8 cellular contexts compared by ENCODE assay signal in the genomic region with DNA sequence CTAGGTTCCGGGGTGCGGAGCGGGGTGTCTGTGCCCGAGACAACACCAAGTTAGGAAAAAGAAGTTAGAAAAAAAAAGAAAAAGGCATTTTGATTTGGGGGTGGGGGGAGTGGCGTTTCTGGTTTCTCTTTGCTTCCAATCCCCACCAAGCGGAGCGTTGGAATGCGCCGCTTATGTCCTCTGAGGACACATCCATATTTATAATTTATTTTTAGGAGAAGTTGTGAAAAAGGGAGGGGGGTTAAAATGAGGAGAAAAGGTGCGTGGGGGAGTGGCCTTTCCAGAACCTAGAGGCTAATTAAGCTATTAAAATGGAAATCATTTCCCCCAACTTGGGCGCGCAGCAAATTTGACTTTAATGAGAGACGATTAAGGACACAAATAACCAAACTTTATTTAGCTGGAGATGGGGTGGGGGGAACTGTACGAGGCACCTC.
A peak's percentile ranks its signal among the peaks of the same experiment; 100 is the strongest.
DNase-seq lines count a peak whose midpoint lies in the region; ATAC-seq, FAIRE-seq and TF ChIP-seq lines count a peak whose summit lies in the region.

No MANE protein-coding gene starts in this region.

- no peak for FAIRE-seq in GM12892 (lab: Jason Lieb, UNC)

- peaks cover 12% of the 10 kb centered on the region for H3K4me1 Mint-ChIP-seq in T-helper 17 cell

- TF ChIP-seq CTCF in GM12875 (IDR thresholded peaks at IDR 0.05; ENCODE audit: borderline replicate concordance, insufficient read depth, low read depth, low read length) (no peak), foreskin keratinocyte (conservative IDR thresholded peaks at IDR 0.05) (no peak), sigmoid colon (IDR thresholded peaks at IDR 0.05) (no peak)

- H3K27me3 Mint-ChIP-seq in T-helper 17 cell: peaks cover 20% of the 10 kb centered on the region

- no peaks in the 10 kb centered on the region for H3K36me3 ChIP-seq in sigmoid colon

- H3K9me3 ChIP-seq in T-helper 17 cell (ENCODE audit: control insufficient read depth, low read length, poor library complexity, severe bottlenecking) (no peaks in the 10 kb centered on the region), sigmoid colon (no peaks in the 10 kb centered on the region)

- DNase-seq in T-helper 17 cell (no peak), foreskin keratinocyte (no peak), sigmoid colon (no peak), COR-L47 (lab: John Stamatoyannopoulos, UW) (no peak), GM12892 (ENCODE audit: insufficient read length) (no peak)

- no peak overlapping the region for H3K27ac Mint-ChIP-seq in T-helper 17 cell

- 7 to 9% methylated on average over 14 of the region's 14 CpGs for WGBS in sigmoid colon, 2 donors

- H3K4me1 ChIP-seq in foreskin keratinocyte (peaks cover 28% of the 10 kb centered on the region), sigmoid colon (peaks cover 0 to 61% (median 43%) of the 10 kb centered on the region in 4 donors)

- no peaks in the 10 kb centered on the region for H3K36me3 Mint-ChIP-seq in T-helper 17 cell (ENCODE audit: low read depth)

- TF ChIP-seq POLR2A in sigmoid colon (IDR thresholded peaks at IDR 0.05): no peak
- no peak for TF ChIP-seq POLR2A in GM12892 (IDR thresholded peaks at IDR 0.05; ENCODE audit: low read depth, low read length)

- no peaks in the 10 kb centered on the region for H3K27me3 ChIP-seq in foreskin keratinocyte
- no peaks in the 10 kb centered on the region for H3K27me3 ChIP-seq in sigmoid colon

- H3K4me3 ChIP-seq in GM12875 (ENCODE audit: low read depth, low read length) (peak overlapping the region; percentile 61), sigmoid colon (peak overlapping the region; percentile 87 to 100 (median 97))

- intact Hi-C loops in sigmoid colon (cut with DNase I): loop anchor here (2.0 to 5.0 kb wide), 4 partner anchors 18 to 381 kb away; partner anchors contain the start of gene ERCC4

- H3K27ac ChIP-seq in foreskin keratinocyte: peak overlapping the region; percentile 96
- H3K27ac ChIP-seq in sigmoid colon: peak overlapping the region; percentile 84 to 92 (median 91)

- peak overlapping the region; percentile 80 for H3K4me3 Mint-ChIP-seq in T-helper 17 cell

- TF ChIP-seq EP300 in sigmoid colon (IDR thresholded peaks at IDR 0.05): no peak

- ATAC-seq in T-helper 17 cell: no peak
- no peak for ATAC-seq in foreskin keratinocyte
- ATAC-seq in HG02885 (IDR thresholded peaks at IDR 0.05; ENCODE audit: poor library complexity, unreplicated experiment): no peak
- ATAC-seq in GM21447 (IDR thresholded peaks at IDR 0.05; ENCODE audit: unreplicated experiment): no peak
